31 cellular contexts compared by ENCODE assay signal in the genomic region with DNA sequence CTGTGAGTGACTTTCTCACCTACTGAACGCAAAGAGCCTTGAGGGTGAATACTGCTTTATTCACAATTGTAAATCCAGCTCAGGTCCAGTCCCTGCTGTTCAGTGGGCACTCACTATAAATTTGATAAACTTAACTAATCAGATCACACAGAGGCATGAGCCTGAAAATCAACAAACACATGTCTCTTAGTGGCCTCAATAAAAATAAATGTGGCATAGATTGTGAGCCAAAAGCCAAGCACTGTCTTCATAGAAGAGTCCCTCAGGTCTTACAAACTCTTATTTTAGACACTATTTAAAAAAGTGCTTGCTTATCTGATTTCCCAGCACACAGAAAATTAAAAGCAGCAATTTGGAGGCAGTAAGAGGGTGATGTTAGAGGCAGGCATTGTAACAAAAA.
DNase-seq lines count a peak whose midpoint lies in the region; ATAC-seq and TF ChIP-seq lines count a peak whose summit lies in the region.
"Had no signal": no experiment of that assay in that cellular context is flagged by ENCODE, and none has a peak within 500 bp of the region (broad histone marks: within the 10 kb centered on the region; RNA-seq: fewer than 3 reads in every experiment).

No MANE protein-coding gene starts in this region.

- no peaks in the 10 kb centered on the region for H3K4me1 Mint-ChIP-seq in GM23338
- H3K4me1 Mint-ChIP-seq: B cell; CD14-positive monocyte; CD4-positive, alpha-beta memory T cell; CD4-positive, CD25-positive, alpha-beta regulatory T cell had no signal

- peak in 1 of 2 experiments; percentile 76; a peak in 2 of 4 replicates for TF ChIP-seq EP300 in SK-N-SH (IDR thresholded peaks at IDR 0.05; ENCODE audit: borderline replicate concordance in 1 of 2, low read depth in 1 of 2, low read length in 1 of 2)

- no peak overlapping the region for H3K27ac Mint-ChIP-seq in GM23338
- H3K27ac Mint-ChIP-seq: B cell; CD14-positive monocyte; CD4-positive, alpha-beta memory T cell; CD4-positive, alpha-beta T cell; CD4-positive, CD25-positive, alpha-beta regulatory T cell; CD8-positive, alpha-beta memory T cell; CD8-positive, alpha-beta T cell had no signal

- CTCF ChIA-PET in SK-N-SH (lab: Yijun Ruan, JAX) = interaction anchor here (1.0 kb wide), 1 partner anchor 226 kb away, joined by 3 read pairs; no protein-coding TSS in a partner anchor

- H3K27me3 Mint-ChIP-seq in GM23338 (ENCODE audit: insufficient read depth, low read depth, poor library complexity) = no peaks in the 10 kb centered on the region
- H3K27me3 Mint-ChIP-seq: B cell; CD4-positive, alpha-beta memory T cell; CD4-positive, alpha-beta T cell; CD4-positive, CD25-positive, alpha-beta regulatory T cell; CD8-positive, alpha-beta memory T cell had no signal

- H3K9me3 Mint-ChIP-seq in GM23338 = peaks cover 12% of the 10 kb centered on the region; the same call in 2 of the 3 replicates
- H3K9me3 Mint-ChIP-seq: CD4-positive, alpha-beta T cell had no signal

- in situ Hi-C loops in HAP-1 (cut with MboI; ENCODE audit: low sequenced_read_pairs) = no loop called here

- H3K4me3 ChIP-seq in SK-N-SH (ENCODE audit: low read depth in 2 of 2, low read length in 1 of 2) = no peak overlapping the region
- no peak overlapping the region for H3K4me3 ChIP-seq in GM23338
- H3K4me3 ChIP-seq in HAP-1 = no peak overlapping the region
- H3K4me3 ChIP-seq: A549; BLaER1; BLaER1 treated with 17β-estradiol and CSF1 and Interleukin-3, amounts not matched to agents 10 nM and 100 nM had no signal

- H3K27ac ChIP-seq in SK-N-SH (ENCODE audit: low read depth in 2 of 2, low read length in 1 of 2) (peak overlapping the region in 1 of 2 experiments; percentile 11; a peak in 1 of 4 replicates), GM23338 (ENCODE audit: low read depth) (no peak overlapping the region)
- H3K27ac ChIP-seq: 22Rv1; A549; BLaER1; BLaER1 treated with 17β-estradiol and CSF1 and Interleukin-3, amounts not matched to agents 10 nM and 100 nM; C4-2B had no signal

- H3K79me2 ChIP-seq in SK-N-SH (ENCODE audit: insufficient read depth) (no peaks in the 10 kb centered on the region), GM23338 (replicated peaks; ENCODE audit: insufficient read depth) (no peaks in the 10 kb centered on the region)

- H3K36me3 Mint-ChIP-seq in GM23338 (ENCODE audit: low read depth) = no peaks in the 10 kb centered on the region
- H3K36me3 Mint-ChIP-seq: CD14-positive monocyte; CD4-positive, alpha-beta memory T cell; CD4-positive, CD25-positive, alpha-beta regulatory T cell; CD8-positive, alpha-beta T cell had no signal

- WGBS in SK-N-SH (ENCODE audit: low lambda C conversion rate) = 40% methylated on average over 1 of the region's 1 CpG

- H3K9me3 ChIP-seq in SK-N-SH (0 out of 2 replicates have a peak, but pooled peaks cover 4% of the 10 kb centered on the region), HAP-1 (no peaks in the 10 kb centered on the region; the same call in 1 of the 2 replicates)
- H3K9me3 ChIP-seq: A549, BE2C, Caco-2 had no signal

- POLR2A ChIA-PET in SK-N-SH (lab: Yijun Ruan, JAX) = no interaction called here

- no peak overlapping the region for H3K4me3 Mint-ChIP-seq in GM23338
- H3K4me3 Mint-ChIP-seq: B cell; CD14-positive monocyte; CD4-positive, alpha-beta memory T cell; CD4-positive, alpha-beta T cell; CD4-positive, CD25-positive, alpha-beta regulatory T cell; CD8-positive, alpha-beta memory T cell; CD8-positive, alpha-beta T cell had no signal

- H3K4me1 ChIP-seq in SK-N-SH (ENCODE audit: control insufficient read depth in 1 of 2, insufficient read depth in 2 of 2, low read depth in 1 of 2, low read length in 1 of 2) (no peaks in the 10 kb centered on the region; a peak in 1 of 4 replicates), GM23338 (ENCODE audit: insufficient read depth) (no peaks in the 10 kb centered on the region), HAP-1 (no peaks in the 10 kb centered on the region)
- H3K4me1 ChIP-seq: A549; BE2C; BLaER1; BLaER1 treated with 17β-estradiol and CSF1 and Interleukin-3, amounts not matched to agents 10 nM and 100 nM; Caco-2 had no signal

- H3K4me2 ChIP-seq in SK-N-SH = no peak overlapping the region
- no peak overlapping the region for H3K4me2 ChIP-seq in GM23338
- H3K4me2 ChIP-seq: A549; BLaER1; BLaER1 treated with 17β-estradiol and CSF1 and Interleukin-3, amounts not matched to agents 10 nM and 100 nM had no signal

- H3K9me2 ChIP-seq in SK-N-SH (no peaks in the 10 kb centered on the region), GM23338 (ENCODE audit: insufficient read depth) (no peaks in the 10 kb centered on the region)

- no peak overlapping the region for H3K9ac ChIP-seq in SK-N-SH
- H3K9ac ChIP-seq: BLaER1; BLaER1 treated with 17β-estradiol and CSF1 and Interleukin-3, amounts not matched to agents 10 nM and 100 nM had no signal

- H3K36me3 ChIP-seq in SK-N-SH (replicated peaks in 1 of 2; ENCODE audit: control insufficient read depth in 1 of 2, insufficient read depth in 2 of 2, low read length in 1 of 2) (no peaks in the 10 kb centered on the region), GM23338 (ENCODE audit: insufficient read depth) (0 out of 2 replicates have a peak, but pooled peaks cover 4% of the 10 kb centered on the region), HAP-1 (replicated peaks) (no peaks in the 10 kb centered on the region)
- H3K36me3 ChIP-seq: BE2C; BLaER1; BLaER1 treated with 17β-estradiol and CSF1 and Interleukin-3, amounts not matched to agents 10 nM and 100 nM had no signal

- H2AFZ ChIP-seq in SK-N-SH (ENCODE audit: low read depth) = no peak overlapping the region
- H2AFZ ChIP-seq in GM23338 = peak overlapping the region; percentile 73

- TF ChIP-seq RAD21 in SK-N-SH (IDR thresholded peaks at IDR 0.05; ENCODE audit: low read length) = 0 out of 2 replicates have a peak, but pooled peaks have one; percentile 30

- no peaks in the 10 kb centered on the region for H3F3A ChIP-seq in SK-N-SH (replicated peaks; ENCODE audit: insufficient read depth)
- no peaks in the 10 kb centered on the region for H3F3A ChIP-seq in GM23338 (replicated peaks; ENCODE audit: low read depth)

- H4K20me1 ChIP-seq in SK-N-SH (ENCODE audit: insufficient read depth) (no peaks in the 10 kb centered on the region), GM23338 (replicated peaks; ENCODE audit: insufficient read depth) (no peaks in the 10 kb centered on the region)
- H4K20me1 ChIP-seq: BLaER1; BLaER1 treated with 17β-estradiol and CSF1 and Interleukin-3, amounts not matched to agents 10 nM and 100 nM had no signal

- ATAC-seq in SK-N-SH treated with all-trans-retinoic acid at 6 μM for 48 hours = no peak
- no peak for ATAC-seq in GM23338
- ATAC-seq: A549; CD8-positive, alpha-beta T cell had no signal

- TF ChIP-seq CTCF in SK-N-SH (IDR thresholded peaks at IDR 0.05) = no peak
- no peak for TF ChIP-seq CTCF in GM23338 (conservative IDR thresholded peaks at IDR 0.05; ENCODE audit: low read depth in 2 of 2)

- no peaks in the 10 kb centered on the region for H3K27me3 ChIP-seq in SK-N-SH (ENCODE audit: insufficient read depth)
- no peaks in the 10 kb centered on the region for H3K27me3 ChIP-seq in GM23338 (ENCODE audit: insufficient read depth)
- no peaks in the 10 kb centered on the region for H3K27me3 ChIP-seq in HAP-1 (ENCODE audit: low read depth)
- H3K27me3 ChIP-seq: BE2C; BLaER1; BLaER1 treated with 17β-estradiol and CSF1 and Interleukin-3, amounts not matched to agents 10 nM and 100 nM had no signal

- DNase-seq in DMS79 treated with DMSO at 0.1 percent for 48 hours (lab: John Stamatoyannopoulos, UW) = peak; percentile 10
- no peak for DNase-seq in DMS79 (lab: John Stamatoyannopoulos, UW)
- peak; percentile 4 for DNase-seq in SK-N-SH
- no peak for DNase-seq in GM23338 (ENCODE audit: low spot score)
- no peak for DNase-seq in HAP-1 (ENCODE audit: low spot score in 2 of 2)
- DNase-seq: 8988T; ACHN; AML-193; BE2C; C1 segment of cervical spinal cord; Caco-2; Calu3; CD4-positive, alpha-beta memory T cell; CD4-positive, alpha-beta T cell; CD4-positive, CD25-positive, alpha-beta regulatory T cell; CD8-positive, alpha-beta memory T cell; CD8-positive, alpha-beta T cell; COR-L47; DMS 273 treated with DMSO at 0.1 percent for 48 hours; DMS153; DMS53; DND-41; EL had no signal

TF ChIP-seq in SK-N-SH, 30 proteins besides CTCF, POLR2A, EP300 and RAD21:
- TF ChIP-seq MXI1 (IDR thresholded peaks at IDR 0.05; ENCODE audit: low read depth, low read length) (peak; percentile 47; the same call in 1 of the 2 replicates), GATA2 (CRISPR knock-in tag; IDR thresholded peaks at IDR 0.05) (peak; percentile 59), RCOR1 (IDR thresholded peaks at IDR 0.05; ENCODE audit: low read length) (peak; percentile 39; the same call in 1 of the 2 replicates), GABPA (IDR thresholded peaks at IDR 0.05; ENCODE audit: low read depth) (no peak)
TF ChIP-seq in SK-N-SH: peak in this region for 3.

TF ChIP-seq in SK-N-SH treated with all-trans-retinoic acid at 6 μM for 48 hours, 23 proteins besides CTCF, POLR2A, EP300 and RAD21 (continues in another document):
- no peak for TF ChIP-seq ZNF70 (CRISPR knock-in tag; IDR thresholded peaks at IDR 0.05)
- no peak for TF ChIP-seq OSR1 (CRISPR knock-in tag; IDR thresholded peaks at IDR 0.05)
- TF ChIP-seq ZC3H10 (CRISPR knock-in tag; IDR thresholded peaks at IDR 0.05) = no peak
- TF ChIP-seq ZFP30 (CRISPR knock-in tag; IDR thresholded peaks at IDR 0.05) = no peak

Comparison
In these comparisons a context has a peak if more than half of its experiments do, and no peak if none do; other contexts are left out.
1. DNase-seq: peak in DMS79 treated with DMSO at 0.1 percent for 48 hours (single experiment) and SK-N-SH (single experiment); none in DMS79 (single experiment), GM23338 (single experiment) and HAP-1 (0 of 2).